In genomic region chr4:176274441-176274840, GRCh38 we compare ENCODE assay signal across 14 cellular contexts. TPM values are rescaled to one million over a fixed set of nuclear protein-coding genes. Genes with fewer than 3 reads are reported as not detected.
DNase-seq lines count a peak whose midpoint lies in the region; ATAC-seq and TF ChIP-seq lines count a peak whose summit lies in the region.
"Had no signal": no experiment of that assay in that cellular context is flagged by ENCODE, and none has a peak within 500 bp of the region (broad histone marks: within the 10 kb centered on the region; RNA-seq: fewer than 3 reads in every experiment).

No MANE protein-coding gene starts in this region.

- no peak for TF ChIP-seq POLR2A in esophagus muscularis mucosa (IDR thresholded peaks at IDR 0.05; ENCODE audit: low read depth)
- TF ChIP-seq POLR2A in sigmoid colon (IDR thresholded peaks at IDR 0.05): no peak

- H3K9me3 ChIP-seq in esophagus muscularis mucosa: no peaks in the 10 kb centered on the region
- H3K9me3 ChIP-seq in sigmoid colon: no peaks in the 10 kb centered on the region
- H3K9me3 ChIP-seq in endodermal cell (ENCODE audit: control insufficient read depth, low read length): no peaks in the 10 kb centered on the region
- H3K9me3 ChIP-seq: suprapubic skin had no signal

- H3K9me3 Mint-ChIP-seq in endodermal cell: no peaks in the 10 kb centered on the region
- H3K9me3 Mint-ChIP-seq: naive thymus-derived CD8-positive, alpha-beta T cell had no signal

- H3K27ac ChIP-seq in esophagus muscularis mucosa (replicated peaks in 1 of 4) (peak overlapping the region in 2 of 4 donors; percentile 3 to 8), sigmoid colon (peak overlapping the region in 3 of 4 donors; percentile 42 to 74 (median 68)), endodermal cell (ENCODE audit: low read depth, low read length) (no peak overlapping the region)
- H3K27ac ChIP-seq: skin epidermis, suprapubic skin had no signal

- H3K36me3 ChIP-seq in esophagus muscularis mucosa (no peaks in the 10 kb centered on the region), sigmoid colon (no peaks in the 10 kb centered on the region), endodermal cell (ENCODE audit: control insufficient read depth, insufficient read depth, low read length) (peaks cover 15% of the 10 kb centered on the region)
- H3K36me3 ChIP-seq: suprapubic skin had no signal

- H3K4me3 Mint-ChIP-seq in endodermal cell: no peak overlapping the region
- H3K4me3 Mint-ChIP-seq: naive thymus-derived CD8-positive, alpha-beta T cell had no signal

- H3K27me3 Mint-ChIP-seq in endodermal cell (ENCODE audit: insufficient read depth): no peaks in the 10 kb centered on the region

- no peak overlapping the region for H3K27ac Mint-ChIP-seq in endodermal cell
- H3K27ac Mint-ChIP-seq: naive thymus-derived CD8-positive, alpha-beta T cell had no signal

- peaks cover 7% of the 10 kb centered on the region for H3K36me3 Mint-ChIP-seq in endodermal cell (ENCODE audit: low read depth)
- H3K36me3 Mint-ChIP-seq: naive thymus-derived CD8-positive, alpha-beta T cell had no signal

- intact Hi-C loops in esophagus muscularis mucosa (cut with DNase I) (no loop called here), sigmoid colon (cut with DNase I) (loop anchor here (5.0 to 10.0 kb wide), 3 partner anchors 37 to 240 kb away; partner anchors contain the start of gene SPATA4)

- H3K9ac ChIP-seq in endodermal cell (ENCODE audit: extremely low read depth, low read length, poor library complexity, severe bottlenecking): no peak overlapping the region

- H3K4me1 ChIP-seq in esophagus muscularis mucosa (peaks cover 0 to 25% (median 13%) of the 10 kb centered on the region in 4 donors), sigmoid colon (peaks cover 0 to 24% (median 23%) of the 10 kb centered on the region in 4 donors), endodermal cell (ENCODE audit: control insufficient read depth, insufficient read depth, low read length) (no peaks in the 10 kb centered on the region)

- peak; percentile 21 for DNase-seq in GM04504 (ENCODE audit: low read depth)
- DNase-seq in NCI-H226: peak; percentile 9
- peak; percentile 62 for DNase-seq in esophagus muscularis mucosa (ENCODE audit: extremely low spot score)
- DNase-seq in sigmoid colon: no peak
- no peak for DNase-seq in activated gamma-delta T cell (lab: John Stamatoyannopoulos, UW)
- no peak for DNase-seq in endodermal cell
- DNase-seq: KG1; kidney; naive thymus-derived CD8-positive, alpha-beta T cell; NCI-H2081; NK-92 treated with Interleukin-12 subunit alpha and Interleukin-12 subunit beta, amount 100 ng/mL, for 24 hours had no signal

- peaks cover 10% of the 10 kb centered on the region for H3K4me1 Mint-ChIP-seq in endodermal cell
- H3K4me1 Mint-ChIP-seq: naive thymus-derived CD8-positive, alpha-beta T cell had no signal

- ATAC-seq in GM19035 (IDR thresholded peaks at IDR 0.05; ENCODE audit: unreplicated experiment): no peak
- ATAC-seq: naive thymus-derived CD8-positive, alpha-beta T cell had no signal

- TF ChIP-seq EP300 in esophagus muscularis mucosa (IDR thresholded peaks at IDR 0.05): no peak
- no peak for TF ChIP-seq EP300 in sigmoid colon (IDR thresholded peaks at IDR 0.05)

- H3K4me3 ChIP-seq in esophagus muscularis mucosa: no peak overlapping the region
- no peak overlapping the region for H3K4me3 ChIP-seq in sigmoid colon
- H3K4me3 ChIP-seq in endodermal cell (ENCODE audit: low read length): no peak overlapping the region
- H3K4me3 ChIP-seq: skin epidermis, suprapubic skin had no signal

- no peak for TF ChIP-seq CTCF in esophagus muscularis mucosa (IDR thresholded peaks at IDR 0.05)
- no peak for TF ChIP-seq CTCF in sigmoid colon (IDR thresholded peaks at IDR 0.05)
- no peak for TF ChIP-seq CTCF in endodermal cell (conservative IDR thresholded peaks at IDR 0.05)

- no peaks in the 10 kb centered on the region for H3K27me3 ChIP-seq in esophagus muscularis mucosa
- H3K27me3 ChIP-seq in sigmoid colon: no peaks in the 10 kb centered on the region
- H3K27me3 ChIP-seq in endodermal cell (ENCODE audit: control insufficient read depth, insufficient read depth, low read length, poor library complexity, severe bottlenecking): no peaks in the 10 kb centered on the region
- H3K27me3 ChIP-seq: suprapubic skin had no signal

RNA-seq across cellular contexts. Expression of gene ASB5, which starts 5.4 kb away (rescaled TPM):
- total RNA-seq in esophagus muscularis mucosa (10 to 100 TPM; 13.1 to 37.8 (median 27.0) TPM), sigmoid colon (10 to 100 TPM; 14.3 to 69.2 (median 56.3) TPM), endodermal cell (10 to 100 TPM in 1 of 2 donors, 1 to 10 TPM in 1; 2.8 to 14.6 TPM)
- polyA plus RNA-seq in sigmoid colon: 1 to 10 TPM in 1 of 3 donors, under 1 TPM in 1, not detected in 1; 0.29 to 1.8 TPM
- 1.5 TPM for polyA plus RNA-seq in endodermal cell (2013, experiment 1 of 2)
- polyA plus RNA-seq in endodermal cell (2013, experiment 2 of 2): 2.2 TPM
- total RNA-seq: naive thymus-derived CD8-positive, alpha-beta T cell; suprapubic skin had no signal
- polyA plus RNA-seq: naive thymus-derived CD8-positive, alpha-beta T cell had no signal

RNA-seq across cellular contexts. Expression of gene SPCS3, which starts 45.3 kb away (rescaled TPM):
- 10 to 100 TPM; 35.5 to 48.4 (median 46.0) TPM for total RNA-seq in esophagus muscularis mucosa
- 100 to 1,000 TPM in 2 of 4 donors, 10 to 100 TPM in 2; 80.9 to 119 (median 107) TPM for total RNA-seq in sigmoid colon
- 10 to 100 TPM in 2 of 3 donors, 1 to 10 TPM in 1; 6.6 to 36.5 (median 11.1) TPM for polyA plus RNA-seq in sigmoid colon
- 100 to 1,000 TPM; 160 to 164 TPM for total RNA-seq in endodermal cell
- 77.6 TPM for polyA plus RNA-seq in endodermal cell (2013, experiment 1 of 2)
- polyA plus RNA-seq in endodermal cell (2013, experiment 2 of 2): 81.7 TPM

Comparison
In these comparisons a context has a peak if more than half of its experiments do, and no peak if none do; other contexts are left out.
1. DNase-seq: peak in GM04504 (single experiment), NCI-H226 (single experiment) and esophagus muscularis mucosa (single experiment); none in sigmoid colon (single experiment), activated gamma-delta T cell (single experiment) and endodermal cell (single experiment).